ENCODE assay signal across 8 cellular contexts in genomic region chr2:111705711-111706323, GRCh38.
DNase-seq lines count a peak whose midpoint lies in the region; ATAC-seq and TF ChIP-seq lines count a peak whose summit lies in the region.

No MANE protein-coding gene starts in this region.

- 68 to 82% methylated on average over 6 of the region's 6 CpGs for WGBS in testis, 2 donors

- H3K4me1 ChIP-seq in testis = peaks cover 4% of the 10 kb centered on the region

- no peaks in the 10 kb centered on the region for H3K36me3 Mint-ChIP-seq in CD4-positive, alpha-beta T cell (ENCODE audit: low read depth)
- no peaks in the 10 kb centered on the region for H3K36me3 Mint-ChIP-seq in immature natural killer cell
- no peaks in the 10 kb centered on the region for H3K36me3 Mint-ChIP-seq in stimulated activated naive CD8-positive, alpha-beta T cell treated with anti-CD3 and anti-CD28 coated beads, Interleukin-15, Interleukin-2, amounts not matched to agents 100 ng/mL and 50 ng/mL, for 24 hours (ENCODE audit: low read depth)

- H3K4me3 ChIP-seq in testis = no peak overlapping the region

- H3K27me3 Mint-ChIP-seq in CD4-positive, alpha-beta T cell = no peaks in the 10 kb centered on the region
- H3K27me3 Mint-ChIP-seq in immature natural killer cell (ENCODE audit: low read depth in 3 of 3) = peaks cover 0 to 6% (median 0%) of the 10 kb centered on the region in 3 donors
- H3K27me3 Mint-ChIP-seq in stimulated activated naive CD8-positive, alpha-beta T cell treated with anti-CD3 and anti-CD28 coated beads, Interleukin-15, Interleukin-2, amounts not matched to agents 100 ng/mL and 50 ng/mL, for 24 hours = peaks cover 22% of the 10 kb centered on the region

- no peak overlapping the region for H3K27ac ChIP-seq in CD4-positive, alpha-beta T cell (ENCODE audit: low read depth, low read length)
- H3K27ac ChIP-seq in testis = no peak overlapping the region

- H3K27ac Mint-ChIP-seq in CD4-positive, alpha-beta T cell = peak overlapping the region; percentile 33
- peak overlapping the region in 3 of 6 donors; percentile 26 to 58 (median 27) for H3K27ac Mint-ChIP-seq in immature natural killer cell
- H3K27ac Mint-ChIP-seq in stimulated activated naive CD8-positive, alpha-beta T cell treated with anti-CD3 and anti-CD28 coated beads, Interleukin-15, Interleukin-2, amounts not matched to agents 100 ng/mL and 50 ng/mL, for 24 hours = peak overlapping the region; percentile 45

- peak; percentile 73 for ATAC-seq in CD4-positive, alpha-beta T cell (ENCODE audit: poor library complexity)
- ATAC-seq in GM19372 (IDR thresholded peaks at IDR 0.05; ENCODE audit: low read depth, unreplicated experiment) (peak; percentile 65), HG03342 (IDR thresholded peaks at IDR 0.05; ENCODE audit: unreplicated experiment) (peak; percentile 80)

- peak in 5 of 10 experiments; percentile 9 to 37 (median 19) for DNase-seq in CD4-positive, alpha-beta T cell
- DNase-seq in NOMO-1 treated with DMSO at 0.1 percent for 48 hours (lab: John Stamatoyannopoulos, UW; ENCODE audit: unreplicated experiment) = peak; percentile 80
- DNase-seq in activated gamma-delta T cell treated with anti-CD3 and anti-CD28 coated beads, Interleukin-2, amount 50 U/mL, for 16 hours (ENCODE audit: low read depth) = peak; percentile 8
- peak in 1 of 3 donors; percentile 28 for DNase-seq in immature natural killer cell
- no peak for DNase-seq in testis

- CTCF ChIA-PET in CD4-positive, alpha-beta T cell (lab: Charles Lee) = no interaction called here

- no peaks in the 10 kb centered on the region for H3K27me3 ChIP-seq in CD4-positive, alpha-beta T cell (ENCODE audit: control insufficient read depth, insufficient read depth, low read length)
- H3K27me3 ChIP-seq in testis = no peaks in the 10 kb centered on the region

- H3K9me3 ChIP-seq in CD4-positive, alpha-beta T cell (ENCODE audit: control insufficient read depth, low read length) = no peaks in the 10 kb centered on the region
- H3K9me3 ChIP-seq in testis = no peaks in the 10 kb centered on the region

- POLR2A ChIA-PET in CD4-positive, alpha-beta T cell (lab: Charles Lee) = no interaction called here

- no peaks in the 10 kb centered on the region for H3K36me3 ChIP-seq in testis (ENCODE audit: low read depth, missing control alignments)

- H3K9me3 Mint-ChIP-seq in CD4-positive, alpha-beta T cell = no peaks in the 10 kb centered on the region
- H3K9me3 Mint-ChIP-seq in immature natural killer cell = no peaks in the 10 kb centered on the region
- H3K9me3 Mint-ChIP-seq in stimulated activated naive CD8-positive, alpha-beta T cell treated with anti-CD3 and anti-CD28 coated beads, Interleukin-15, Interleukin-2, amounts not matched to agents 100 ng/mL and 50 ng/mL, for 24 hours = no peaks in the 10 kb centered on the region

- no peak for TF ChIP-seq CTCF in CD4-positive, alpha-beta T cell (IDR thresholded peaks at IDR 0.05)
- TF ChIP-seq CTCF in testis (IDR thresholded peaks at IDR 0.05) = no peak

- intact Hi-C loops in CD4-positive, alpha-beta T cell (cut with DNase I, micrococcal nuclease) = no loop called here
- intact Hi-C loops in testis (cut with DNase I; ENCODE audit: low total_unique reads) = no loop called here

- no peak overlapping the region for H3K4me3 Mint-ChIP-seq in CD4-positive, alpha-beta T cell
- peak overlapping the region in 3 of 5 donors; percentile 7 to 50 (median 12) for H3K4me3 Mint-ChIP-seq in immature natural killer cell
- peak overlapping the region; percentile 5 for H3K4me3 Mint-ChIP-seq in stimulated activated naive CD8-positive, alpha-beta T cell treated with anti-CD3 and anti-CD28 coated beads, Interleukin-15, Interleukin-2, amounts not matched to agents 100 ng/mL and 50 ng/mL, for 24 hours

- TF ChIP-seq POLR2A in testis (IDR thresholded peaks at IDR 0.05) = no peak

- peaks cover 7% of the 10 kb centered on the region for H3K4me1 Mint-ChIP-seq in CD4-positive, alpha-beta T cell (ENCODE audit: low read depth)
- H3K4me1 Mint-ChIP-seq in immature natural killer cell = peaks cover 16 to 23% of the 10 kb centered on the region in 2 donors
- H3K4me1 Mint-ChIP-seq in stimulated activated naive CD8-positive, alpha-beta T cell treated with anti-CD3 and anti-CD28 coated beads, Interleukin-15, Interleukin-2, amounts not matched to agents 100 ng/mL and 50 ng/mL, for 24 hours (ENCODE audit: low read depth) = peaks cover 47% of the 10 kb centered on the region
